ENCODE assay signal across 11 cellular contexts in genomic region chr1:72397786-72398185, GRCh38.
DNase-seq lines count a peak whose midpoint lies in the region; ATAC-seq and TF ChIP-seq lines count a peak whose summit lies in the region.
"Had no signal": no experiment of that assay in that cellular context is flagged by ENCODE, and none has a peak within 500 bp of the region (broad histone marks: within the 10 kb centered on the region; RNA-seq: fewer than 3 reads in every experiment).

No MANE protein-coding gene starts in this region.

- H3K27me3 ChIP-seq in endodermal cell (ENCODE audit: control insufficient read depth, insufficient read depth, low read length, poor library complexity, severe bottlenecking): no peaks in the 10 kb centered on the region

- TF ChIP-seq CTCF in endodermal cell (conservative IDR thresholded peaks at IDR 0.05): no peak

- no peak overlapping the region for H3K4me3 ChIP-seq in endodermal cell (ENCODE audit: low read length)
- H3K4me3 ChIP-seq: coronary artery had no signal

- DNase-seq in Daoy (ENCODE audit: low read depth) (peak; percentile 66), NCI-H1092 (lab: John Stamatoyannopoulos, UW) (peak; percentile 0), astrocyte of the hippocampus (ENCODE audit: low read depth, low spot score) (peak; percentile 90), non-pigmented ciliary epithelial cell (ENCODE audit: low read depth) (peak; percentile 62), endodermal cell (no peak), GM19240 (ENCODE audit: insufficient read length, low spot score) (no peak)
- DNase-seq: kidney, MM.1S had no signal

- no peak overlapping the region for H3K27ac Mint-ChIP-seq in endodermal cell

- H3K27me3 Mint-ChIP-seq in endodermal cell (ENCODE audit: insufficient read depth): no peaks in the 10 kb centered on the region

- H3K27ac ChIP-seq in endodermal cell (ENCODE audit: low read depth, low read length): no peak overlapping the region
- H3K27ac ChIP-seq: coronary artery, parathyroid adenoma had no signal

- H3K4me1 Mint-ChIP-seq in endodermal cell: no peaks in the 10 kb centered on the region

- H3K9ac ChIP-seq in endodermal cell (ENCODE audit: extremely low read depth, low read length, poor library complexity, severe bottlenecking): no peak overlapping the region
- H3K9ac ChIP-seq: parathyroid adenoma had no signal

- H3K4me3 Mint-ChIP-seq in endodermal cell: no peak overlapping the region

- H3K36me3 Mint-ChIP-seq in endodermal cell (ENCODE audit: low read depth): no peaks in the 10 kb centered on the region

- no peaks in the 10 kb centered on the region for H3K9me3 Mint-ChIP-seq in endodermal cell

- H3K4me1 ChIP-seq in endodermal cell (ENCODE audit: control insufficient read depth, insufficient read depth, low read length): no peaks in the 10 kb centered on the region
- H3K4me1 ChIP-seq: parathyroid adenoma had no signal

- ATAC-seq in GM19463 (IDR thresholded peaks at IDR 0.05; ENCODE audit: unreplicated experiment): no peak

- no peaks in the 10 kb centered on the region for H3K9me3 ChIP-seq in endodermal cell (ENCODE audit: control insufficient read depth, low read length)

- no peaks in the 10 kb centered on the region for H3K36me3 ChIP-seq in endodermal cell (ENCODE audit: control insufficient read depth, insufficient read depth, low read length)

Comparison
In these comparisons a context has a peak if more than half of its experiments do, and no peak if none do; other contexts are left out.
1. DNase-seq: peak in Daoy (single experiment), NCI-H1092 (single experiment), astrocyte of the hippocampus (single experiment) and non-pigmented ciliary epithelial cell (single experiment); none in endodermal cell (single experiment) and GM19240 (single experiment).